In genomic region chr2:10536569-10537133, GRCh38 we compare ENCODE assay signal across 20 cellular contexts.
A peak's percentile ranks its signal among the peaks of the same experiment; 100 is the strongest.
DNase-seq lines count a peak whose midpoint lies in the region; ATAC-seq and TF ChIP-seq lines count a peak whose summit lies in the region.
"Had no signal": no experiment of that assay in that cellular context is flagged by ENCODE, and none has a peak within 500 bp of the region (broad histone marks: within the 10 kb centered on the region; RNA-seq: fewer than 3 reads in every experiment).

No MANE protein-coding gene starts in this region.

- no peak overlapping the region for H3K4me3 Mint-ChIP-seq in activated CD8-positive, alpha-beta T cell treated with anti-CD3 and anti-CD28 coated beads, Interleukin-2, amount 10 ng/mL, durations not matched to agents 7 days and 5 days
- H3K4me3 Mint-ChIP-seq: activated T-cell treated with anti-CD3 and anti-CD28 coated beads, Interleukin-2, amount 50 U/mL, for 24 hours had no signal

- peaks cover 21% of the 10 kb centered on the region for H3K4me1 Mint-ChIP-seq in activated CD8-positive, alpha-beta T cell treated with anti-CD3 and anti-CD28 coated beads, Interleukin-2, amount 10 ng/mL, durations not matched to agents 7 days and 5 days (ENCODE audit: low read depth)

- H3K27ac ChIP-seq in AG04450 (ENCODE audit: low read depth, low read length): peak overlapping the region; percentile 2
- H3K27ac ChIP-seq: C4-2B, pancreas, skin epidermis, thyroid gland had no signal

- TF ChIP-seq CTCF in AG04450 (IDR thresholded peaks at IDR 0.05; ENCODE audit: low read depth, low read length) (no peak), fibroblast of villous mesenchyme (IDR thresholded peaks at IDR 0.05; ENCODE audit: insufficient read depth, low read depth, low read length) (no peak)

- H3K27me3 ChIP-seq in AG04450 (ENCODE audit: control insufficient read depth, insufficient read depth, low read length): peaks cover 2% of the 10 kb centered on the region
- H3K27me3 ChIP-seq: pancreas, thyroid gland had no signal

- no peaks in the 10 kb centered on the region for H3K36me3 Mint-ChIP-seq in activated CD8-positive, alpha-beta T cell treated with anti-CD3 and anti-CD28 coated beads, Interleukin-2, amount 10 ng/mL, durations not matched to agents 7 days and 5 days (ENCODE audit: low read depth)

- DNase-seq in AG04450 (ENCODE audit: low read depth, low spot score) (no peak), COLO829 (ENCODE audit: low spot score) (peak; percentile 19), NCI-H345 (lab: John Stamatoyannopoulos, UW) (peak; percentile 33), fibroblast of villous mesenchyme (ENCODE audit: low read depth) (peak; percentile 12), posterior vena cava (ENCODE audit: low spot score) (no peak)
- DNase-seq in activated CD8-positive, alpha-beta T cell treated with anti-CD3 and anti-CD28 coated beads, Interleukin-2, amount 10 ng/mL, durations not matched to agents 7 days and 5 days: no peak
- DNase-seq: activated CD4-positive, alpha-beta T cell treated with anti-CD3 and anti-CD28 coated beads, Interleukin-2, amount 50 U/mL, for 4 hours; activated T-cell treated with anti-CD3 and anti-CD28 coated beads, Interleukin-2, amount 50 U/mL, for 24 hours; amniotic stem cell; cerebellar nuclear complex; DMS79; NCI-H1092; NCI-H2227 treated with DMSO at 0.1 percent for 48 hours; pancreas; stimulated activated CD4-positive, alpha-beta T cell treated with anti-CD3 and anti-CD28 coated beads, Interleukin-4, amount 100 ng/mL, for 4 hours; thyroid gland had no signal

- intact Hi-C loops in posterior vena cava (cut with DNase I): no loop called here

- H3K27ac Mint-ChIP-seq in activated CD8-positive, alpha-beta T cell treated with anti-CD3 and anti-CD28 coated beads, Interleukin-2, amount 10 ng/mL, durations not matched to agents 7 days and 5 days: no peak overlapping the region
- H3K27ac Mint-ChIP-seq: activated T-cell treated with anti-CD3 and anti-CD28 coated beads, Interleukin-2, amount 50 U/mL, for 24 hours had no signal

- no peak for ATAC-seq in activated CD8-positive, alpha-beta T cell treated with anti-CD3 and anti-CD28 coated beads, Interleukin-2, amount 10 ng/mL, durations not matched to agents 7 days and 5 days
- ATAC-seq in HG03439 (IDR thresholded peaks at IDR 0.05; ENCODE audit: unreplicated experiment): no peak
- ATAC-seq: left lobe of liver, pancreas had no signal

- H3K27me3 Mint-ChIP-seq in activated CD8-positive, alpha-beta T cell treated with anti-CD3 and anti-CD28 coated beads, Interleukin-2, amount 10 ng/mL, durations not matched to agents 7 days and 5 days (ENCODE audit: low read depth): peaks cover 21% of the 10 kb centered on the region

- CTCF ChIA-PET in AG04450 (lab: Charles Lee): no interaction called here
- CTCF ChIA-PET in activated CD8-positive, alpha-beta T cell treated with anti-CD3 and anti-CD28 coated beads, Interleukin-2, amount 10 ng/mL, durations not matched to agents 7 days and 5 days (lab: Charles Lee): no interaction called here

- no peaks in the 10 kb centered on the region for H3K9me3 Mint-ChIP-seq in activated CD8-positive, alpha-beta T cell treated with anti-CD3 and anti-CD28 coated beads, Interleukin-2, amount 10 ng/mL, durations not matched to agents 7 days and 5 days (ENCODE audit: insufficient read depth)
- H3K9me3 Mint-ChIP-seq: activated T-cell treated with anti-CD3 and anti-CD28 coated beads, Interleukin-2, amount 50 U/mL, for 24 hours had no signal

- POLR2A ChIA-PET in AG04450 (lab: Yijun Ruan, JAX): no interaction called here
- POLR2A ChIA-PET in activated CD8-positive, alpha-beta T cell treated with anti-CD3 and anti-CD28 coated beads, Interleukin-2, amount 10 ng/mL, durations not matched to agents 7 days and 5 days (lab: Charles Lee): interaction anchor here (0.7 kb wide), 1 partner anchor 104 kb away, joined by 3 read pairs; no protein-coding TSS in a partner anchor

- H3K4me3 ChIP-seq in AG04450 (ENCODE audit: low read depth, low read length) (no peak overlapping the region), fibroblast of villous mesenchyme (ENCODE audit: low read depth, low read length) (no peak overlapping the region)
- H3K4me3 ChIP-seq: pancreas, skin epidermis, thyroid gland had no signal

- H3K9me3 ChIP-seq in AG04450 (ENCODE audit: control insufficient read depth, insufficient read depth, low read length): peaks cover 5% of the 10 kb centered on the region; the same call in 1 of the 2 replicates
- H3K9me3 ChIP-seq: pancreas, thyroid gland had no signal

Comparison
In these comparisons a context has a peak if more than half of its experiments do, and no peak if none do; other contexts are left out.
1. DNase-seq: peak in COLO829 (single experiment), NCI-H345 (single experiment) and fibroblast of villous mesenchyme (single experiment); none in AG04450 (single experiment), activated CD8-positive, alpha-beta T cell treated with anti-CD3 and anti-CD28 coated beads, Interleukin-2, amount 10 ng/mL, durations not matched to agents 7 days and 5 days (single experiment) and posterior vena cava (single experiment).